In genomic region chr19:15124572-15125231, GRCh38 we compare ENCODE assay signal across 8 cellular contexts. TPM values are rescaled to one million over a fixed set of nuclear protein-coding genes. Genes with fewer than 3 reads are reported as not detected.
A peak's percentile ranks its signal among the peaks of the same experiment; 100 is the strongest.
DNase-seq lines count a peak whose midpoint lies in the region; ATAC-seq and TF ChIP-seq lines count a peak whose summit lies in the region.

No MANE protein-coding gene starts in this region.

- WGBS in ectodermal cell, 2 experiments: 7 to 9% methylated on average over 33 of the region's 33 CpGs
- 3 to 4% methylated on average over 33 of the region's 33 CpGs for WGBS in aorta, 2 donors

- H3K27ac ChIP-seq in PC-9 (peak overlapping the region; percentile 75), ectodermal cell (ENCODE audit: insufficient read depth, low read depth, low read length, poor library complexity, severe bottlenecking) (no peak overlapping the region), mucosa of rectum (ENCODE audit: low read depth in 2 of 2, low read length in 2 of 2) (peak overlapping the region; percentile 96 to 97), aorta (ENCODE audit: low read depth in 1 of 2, low read length in 2 of 2) (peak overlapping the region in 1 of 2 donors; percentile 6)

- H3K36me3 ChIP-seq in PC-9 (ENCODE audit: low read depth) (peaks cover 5% of the 10 kb centered on the region; the same call in 1 of the 2 replicates), ectodermal cell (ENCODE audit: control insufficient read depth, insufficient read depth, low read length) (peaks cover 4% of the 10 kb centered on the region), mucosa of rectum (ENCODE audit: control insufficient read depth in 2 of 2, insufficient read depth in 2 of 2, low read length in 2 of 2) (peaks cover 20 to 21% of the 10 kb centered on the region in 2 donors), aorta (ENCODE audit: control insufficient read depth in 1 of 2, insufficient read depth in 2 of 2, low read length in 1 of 2) (peaks cover 0 to 2% of the 10 kb centered on the region in 2 donors)

- no peaks in the 10 kb centered on the region for H3K9me3 ChIP-seq in PC-9 (ENCODE audit: insufficient read depth, low read depth)
- no peaks in the 10 kb centered on the region for H3K9me3 ChIP-seq in ectodermal cell (ENCODE audit: control insufficient read depth, low read length)
- no peaks in the 10 kb centered on the region for H3K9me3 ChIP-seq in mucosa of rectum (ENCODE audit: control insufficient read depth in 2 of 2, low read length in 2 of 2)
- no peaks in the 10 kb centered on the region for H3K9me3 ChIP-seq in aorta (ENCODE audit: control insufficient read depth, low read length)

- no peak for TF ChIP-seq CTCF in PC-9 (conservative IDR thresholded peaks at IDR 0.05)

- peak; percentile 13 for ATAC-seq in aorta (ENCODE audit: low FRiP score)
- no peak for ATAC-seq in GM19463 (IDR thresholded peaks at IDR 0.05; ENCODE audit: unreplicated experiment)

- no TSS peak for BruUV-seq in PC-9 (replicated peaks; lab: Mats Ljungman, UMichigan)

- no peaks in the 10 kb centered on the region for H4K20me1 ChIP-seq in PC-9 (ENCODE audit: insufficient read depth)

- H3K9ac ChIP-seq in mucosa of rectum (ENCODE audit: low read depth in 1 of 2, low read length in 2 of 2): peak overlapping the region; percentile 90 to 98

- POLR2A ChIA-PET in PC-9 (lab: Charles Lee; ENCODE audit: unreplicated experiment): no interaction called here

- intact Hi-C loops in PC-9 (cut with micrococcal nuclease; ENCODE audit: unreplicated experiment) (no loop called here), aorta (cut with DNase I) (loop anchor here (1.0 to 2.0 kb wide), 2 partner anchors 16 to 17 kb away; partner anchors contain the start of gene SYDE1 (in 1 of the 2))

- CTCF ChIA-PET in PC-9 (lab: Charles Lee): no interaction called here

- H3K4me1 ChIP-seq in PC-9 (replicated peaks; ENCODE audit: insufficient read depth) (peaks cover 26% of the 10 kb centered on the region), ectodermal cell (ENCODE audit: control insufficient read depth, insufficient read depth, low read length) (peaks cover 3% of the 10 kb centered on the region), mucosa of rectum (ENCODE audit: control insufficient read depth in 2 of 2, insufficient read depth in 2 of 2, low read length in 2 of 2) (peaks cover 11% of the 10 kb centered on the region in 2 donors), aorta (ENCODE audit: control insufficient read depth in 1 of 2, insufficient read depth in 2 of 2, low read length in 2 of 2) (no peaks in the 10 kb centered on the region)

- peaks cover 25% of the 10 kb centered on the region for H3F3A ChIP-seq in PC-9 (ENCODE audit: insufficient read depth, low read depth)

- peak overlapping the region; percentile 93 for H3K4me2 ChIP-seq in PC-9

- peak overlapping the region; percentile 97 for H2AFZ ChIP-seq in PC-9

- peak; percentile 7 for DNase-seq in activated naive CD4-positive, alpha-beta T cell treated with Interleukin-2 at 50 U/mL for 16 hours
- DNase-seq in activated naive CD4-positive, alpha-beta T cell treated with anti-CD3 and anti-CD28 coated beads, Interleukin-2, amount 50 U/mL, for 16 hours: no peak
- DNase-seq in PC-9: no peak
- DNase-seq in aorta: peak; percentile 90 to 91
- DNase-seq in SKM-1 treated with dmso at 0.1 percent for 144 hours (lab: John Stamatoyannopoulos, UW; ENCODE audit: unreplicated experiment): no peak

- peak overlapping the region; percentile 94 for H3K4me3 ChIP-seq in PC-9
- H3K4me3 ChIP-seq in ectodermal cell (ENCODE audit: insufficient read depth, low read depth, low read length): peak overlapping the region; percentile 77
- H3K4me3 ChIP-seq in mucosa of rectum (ENCODE audit: low read length in 2 of 2): peak overlapping the region; percentile 89 to 93
- H3K4me3 ChIP-seq in aorta (ENCODE audit: low read length in 2 of 2): peak overlapping the region; percentile 6 to 31

- H3K9me2 ChIP-seq in PC-9 (ENCODE audit: insufficient read depth): no peaks in the 10 kb centered on the region

- H3K27me3 ChIP-seq in PC-9 (ENCODE audit: insufficient read depth, low read depth) (no peaks in the 10 kb centered on the region), ectodermal cell (ENCODE audit: control insufficient read depth, insufficient read depth, low read length, poor library complexity, severe bottlenecking) (no peaks in the 10 kb centered on the region), mucosa of rectum (ENCODE audit: control insufficient read depth in 2 of 2, insufficient read depth in 2 of 2, low read length in 2 of 2) (no peaks in the 10 kb centered on the region), aorta (ENCODE audit: control insufficient read depth in 1 of 2, insufficient read depth in 2 of 2, low read length in 1 of 2) (no peaks in the 10 kb centered on the region)

- peaks cover 24% of the 10 kb centered on the region for H3K79me2 ChIP-seq in PC-9 (ENCODE audit: low read depth)

RNA-seq across cellular contexts. Expression of gene SYDE1, which starts 17.5 kb away (rescaled TPM):
- total RNA-seq in PC-9 (2021): 2.7 and 4.1 TPM in 2 replicates
- 23.5 TPM for polyA plus RNA-seq in ectodermal cell (2013, experiment 1 of 4)
- 24.2 TPM for polyA plus RNA-seq in ectodermal cell (2013, experiment 2 of 4)
- polyA plus RNA-seq in ectodermal cell (2013, experiment 3 of 4): 25.3 TPM
- polyA plus RNA-seq in ectodermal cell (2013, experiment 4 of 4): 20.6 TPM
- total RNA-seq in aorta: 10 to 100 TPM; 49.9 to 53.5 TPM
- polyA plus RNA-seq in aorta: 10 to 100 TPM; 11.4 to 35.8 TPM

RNA-seq across cellular contexts. Expression of gene OR1I1, which starts 42.7 kb away (rescaled TPM):
- not detected in 2 replicates for total RNA-seq in PC-9 (2021)
- polyA plus RNA-seq in ectodermal cell (2013, experiment 1 of 4): not detected
- polyA plus RNA-seq in ectodermal cell (2013, experiment 2 of 4): not detected
- not detected for polyA plus RNA-seq in ectodermal cell (2013, experiment 3 of 4)
- not detected for polyA plus RNA-seq in ectodermal cell (2013, experiment 4 of 4)
- total RNA-seq in aorta: not detected
- polyA plus RNA-seq in aorta: under 1 TPM in 1 of 2 donors, not detected in 1; 0.13 TPM

Comparison
In these comparisons a context has a peak if more than half of its experiments do, and no peak if none do; other contexts are left out.
1. DNase-seq: peak in activated naive CD4-positive, alpha-beta T cell treated with Interleukin-2 at 50 U/mL for 16 hours (single experiment) and aorta (2 of 2); none in activated naive CD4-positive, alpha-beta T cell treated with anti-CD3 and anti-CD28 coated beads, Interleukin-2, amount 50 U/mL, for 16 hours (single experiment), PC-9 (0 of 2) and SKM-1 treated with dmso at 0.1 percent for 144 hours (single experiment).
2. H3K4me3 ChIP-seq: peak in every context shown above with its lines; median percentile 94 in PC-9; 91 in mucosa of rectum; 77 in ectodermal cell; 18 in aorta.